ENCODE assay signal across 13 cellular contexts in the genomic region with DNA sequence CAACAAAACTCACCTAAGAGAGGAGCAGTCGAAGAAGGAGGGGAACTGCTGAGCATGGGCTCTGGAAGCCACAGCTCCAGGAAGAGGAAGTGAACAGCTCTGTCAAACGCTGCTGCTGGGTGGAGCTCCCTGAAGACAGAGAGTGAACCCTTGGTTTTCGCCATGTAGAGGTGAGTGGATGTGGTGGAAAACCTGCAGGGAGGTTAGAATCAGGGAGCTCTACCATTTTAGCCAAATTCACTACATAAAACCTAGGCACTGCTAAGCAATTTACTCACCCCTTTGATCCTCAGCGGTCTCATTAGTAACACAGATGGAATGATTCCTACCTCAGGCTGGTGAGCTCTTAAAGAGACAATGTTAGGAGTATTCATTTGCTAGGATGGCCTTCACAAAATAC. TPM values are rescaled to one million over a fixed set of nuclear protein-coding genes. Genes with fewer than 3 reads are reported as not detected.
A peak's percentile ranks its signal among the peaks of the same experiment; 100 is the strongest.
DNase-seq lines count a peak whose midpoint lies in the region; ATAC-seq and TF ChIP-seq lines count a peak whose summit lies in the region.
"Had no signal": no experiment of that assay in that cellular context is flagged by ENCODE, and none has a peak within 500 bp of the region (broad histone marks: within the 10 kb centered on the region; RNA-seq: fewer than 3 reads in every experiment).

No MANE protein-coding gene starts in this region.

- intact Hi-C loops in PC-9 (cut with micrococcal nuclease; ENCODE audit: unreplicated experiment), result loop anchor here (2.0 kb wide), 1 partner anchor 367 kb away; no protein-coding TSS in a partner anchor

- H3K36me3 ChIP-seq in BLaER1 (no peaks in the 10 kb centered on the region), PC-9 (ENCODE audit: low read depth) (no peaks in the 10 kb centered on the region), brain microvascular endothelial cell (replicated peaks) (no peaks in the 10 kb centered on the region)
- H3K36me3 ChIP-seq: tibial artery had no signal

- POLR2A ChIA-PET in PC-9 (lab: Charles Lee; ENCODE audit: unreplicated experiment), result interaction anchor here (0.5 to 0.7 kb wide), 5 partner anchors 21 to 1576 kb away, joined by 3 to 5 read pairs (median 3); no protein-coding TSS in a partner anchor

- H3F3A ChIP-seq in PC-9 (ENCODE audit: insufficient read depth, low read depth), result no peaks in the 10 kb centered on the region; the same call in 1 of the 2 replicates

- H3K4me2 ChIP-seq in BLaER1 (peak overlapping the region; percentile 38; the same call in 1 of the 2 replicates), PC-9 (no peak overlapping the region; the same call in 1 of the 2 replicates)

- no peak overlapping the region for H3K4me3 ChIP-seq in BLaER1
- no peak overlapping the region for H3K4me3 ChIP-seq in PC-9
- no peak overlapping the region for H3K4me3 ChIP-seq in epithelial cell of esophagus (ENCODE audit: low read length)
- H3K4me3 ChIP-seq in brain microvascular endothelial cell (ENCODE audit: low read depth, low read length), result no peak overlapping the region
- H3K4me3 ChIP-seq: tibial artery had no signal

- H3K4me1 ChIP-seq in BLaER1, result peaks cover 12% of the 10 kb centered on the region
- H3K4me1 ChIP-seq in PC-9 (replicated peaks; ENCODE audit: insufficient read depth), result no peaks in the 10 kb centered on the region; the same call in 1 of the 2 replicates

- H3K27ac ChIP-seq in BLaER1, result no peak overlapping the region
- no peak overlapping the region for H3K27ac ChIP-seq in PC-9
- H3K27ac ChIP-seq in brain microvascular endothelial cell, result no peak overlapping the region
- H3K27ac ChIP-seq: tibial artery had no signal

- BruUV-seq in PC-9 (replicated peaks; lab: Mats Ljungman, UMichigan), result TSS peak; percentile 19

- H4K20me1 ChIP-seq in BLaER1 (no peaks in the 10 kb centered on the region), PC-9 (ENCODE audit: insufficient read depth) (no peaks in the 10 kb centered on the region)

- no peaks in the 10 kb centered on the region for H3K27me3 ChIP-seq in BLaER1
- H3K27me3 ChIP-seq in PC-9 (ENCODE audit: insufficient read depth, low read depth), result no peaks in the 10 kb centered on the region
- no peaks in the 10 kb centered on the region for H3K27me3 ChIP-seq in brain microvascular endothelial cell (replicated peaks)

- ATAC-seq in HG02885 (IDR thresholded peaks at IDR 0.05; ENCODE audit: poor library complexity, unreplicated experiment) (peak; percentile 36), SK-N-SH treated with all-trans-retinoic acid at 6 μM for 48 hours (no peak)
- ATAC-seq: sciatic nerve had no signal

- DNase-seq in PC-9 (no peak), epithelial cell of esophagus (ENCODE audit: low read depth) (peak; percentile 91), brain microvascular endothelial cell (no peak), ACHN (no peak), NCI-H526 (lab: John Stamatoyannopoulos, UW) (no peak)
- DNase-seq: C1 segment of cervical spinal cord, erythroblast, NCI-H1048, tibial artery had no signal

- H3K9me2 ChIP-seq in PC-9 (ENCODE audit: insufficient read depth), result no peaks in the 10 kb centered on the region

- H3K9me3 ChIP-seq in BLaER1, result no peaks in the 10 kb centered on the region
- no peaks in the 10 kb centered on the region for H3K9me3 ChIP-seq in PC-9 (ENCODE audit: insufficient read depth, low read depth)
- H3K9me3 ChIP-seq: tibial artery had no signal

- in situ Hi-C loops in brain microvascular endothelial cell (cut with HindIII; ENCODE audit: low pct_ligation_motif_present, low sequenced_read_pairs) (no loop called here), ACHN (cut with HindIII; ENCODE audit: low pct_ligation_motif_present, low pct_unique_long_range_greater_than_20kb, low sequenced_read_pairs) (no loop called here)

- H3K79me2 ChIP-seq in PC-9 (ENCODE audit: low read depth), result no peaks in the 10 kb centered on the region

- H3K9ac ChIP-seq in BLaER1, result no peak overlapping the region

- H2AFZ ChIP-seq in PC-9, result no peak overlapping the region

- TF ChIP-seq CTCF in PC-9 (conservative IDR thresholded peaks at IDR 0.05), result no peak
- no peak for TF ChIP-seq CTCF in epithelial cell of esophagus (IDR thresholded peaks at IDR 0.05; ENCODE audit: insufficient read depth, low read depth, low read length, missing control alignments)
- TF ChIP-seq CTCF in brain microvascular endothelial cell (IDR thresholded peaks at IDR 0.05; ENCODE audit: low read depth, low read length, missing control alignments), result no peak

- CTCF ChIA-PET in PC-9 (lab: Charles Lee), result interaction anchor here (0.6 to 1.4 kb wide), 3 partner anchors 1451 to 1827 kb away, joined by 3 to 6 read pairs (median 3); no protein-coding TSS in a partner anchor

TF ChIP-seq in SK-N-SH treated with all-trans-retinoic acid at 6 μM for 48 hours, 23 proteins besides CTCF, POLR2A, EP300 and RAD21:
- no peak for TF ChIP-seq ARNTL (CRISPR knock-in tag; IDR thresholded peaks at IDR 0.05; ENCODE audit: borderline replicate concordance, low read depth)
- no peak for TF ChIP-seq ZNF565 (CRISPR knock-in tag; conservative IDR thresholded peaks at IDR 0.05; ENCODE audit: low read depth)
- no peak for TF ChIP-seq SNAI2 (CRISPR knock-in tag; IDR thresholded peaks at IDR 0.05)
TF ChIP-seq in SK-N-SH treated with all-trans-retinoic acid at 6 μM for 48 hours: peak in this region for 0.

RNA-seq across cellular contexts. Expression of a gene that starts 19.4 kb away (rescaled TPM):
- total RNA-seq in PC-9 (2021), result 37.0 and 43.8 TPM in 2 replicates
